Comparison of ENCODE assay signal across 30 cellular contexts in genomic region chr5:122984425-122984824, GRCh38. TPM values are rescaled to one million over a fixed set of nuclear protein-coding genes. Genes with fewer than 3 reads are reported as not detected.
DNase-seq lines count a peak whose midpoint lies in the region; ATAC-seq, FAIRE-seq and TF ChIP-seq lines count a peak whose summit lies in the region.
"Had no signal": no experiment of that assay in that cellular context is flagged by ENCODE, and none has a peak within 500 bp of the region (broad histone marks: within the 10 kb centered on the region; RNA-seq: fewer than 3 reads in every experiment).

No MANE protein-coding gene starts in this region.

- no peak for FAIRE-seq in GM12878 (lab: Jason Lieb, UNC)
- FAIRE-seq: endothelial cell of umbilical vein had no signal

- no peak overlapping the region for H2AFZ ChIP-seq in GM12878 (ENCODE audit: control insufficient read depth, low read depth, low read length)

- no peak overlapping the region for H3K4me3 Mint-ChIP-seq in stimulated activated memory B cell treated with anti-CD40 and anti-IgM and Interleukin-4, amounts not matched to agents 10 μg/mL and 1 μg/mL and 100 μg/mL, for 72 hours
- H3K4me3 Mint-ChIP-seq: activated CD4-positive, alpha-beta T cell treated with anti-CD3 and anti-CD28 coated beads, Interleukin-2, amount 10 ng/mL, durations not matched to agents 7 days and 5 days; activated naive CD8-positive, alpha-beta T cell; activated T-helper 17 cell treated with anti-CD3 and anti-CD28 coated beads, Interleukin-2, amount 50 U/mL, for 72 hours; CD4-positive, alpha-beta T cell; IgD-negative memory B cell; mesothelial cell of epicardium; naive thymus-derived CD8-positive, alpha-beta T cell; T-helper 2 cell treated with Interferon-gamma antibody and Interleukin-4, amounts not matched to agents 5 μg/mL and 100 μg/mL, for 36 hours had no signal

- H3K36me3 ChIP-seq in GM12878 (ENCODE audit: control insufficient read depth in 2 of 2, insufficient read depth in 2 of 2, low read length in 1 of 2) = no peaks in the 10 kb centered on the region
- H3K36me3 ChIP-seq in body of pancreas (replicated peaks in 1 of 2; ENCODE audit: insufficient read depth in 1 of 2, low read depth in 2 of 2) = no peaks in the 10 kb centered on the region
- H3K36me3 ChIP-seq: ascending aorta, spleen, thyroid gland had no signal

- no peak overlapping the region for H3K27ac ChIP-seq in GM12878 (ENCODE audit: control insufficient read depth, insufficient read depth)
- H3K27ac ChIP-seq in body of pancreas = no peak overlapping the region
- H3K27ac ChIP-seq: ascending aorta, spleen, thyroid gland, VCaP had no signal

- peak; percentile 43 for ATAC-seq in GM19023 (IDR thresholded peaks at IDR 0.05; ENCODE audit: unreplicated experiment)
- ATAC-seq in GM21447 (IDR thresholded peaks at IDR 0.05; ENCODE audit: unreplicated experiment) = peak; percentile 48
- ATAC-seq in HG02870 (IDR thresholded peaks at IDR 0.05; ENCODE audit: unreplicated experiment) = peak; percentile 36
- peak; percentile 38 for ATAC-seq in GM12878
- no peak for ATAC-seq in GM18873 (IDR thresholded peaks at IDR 0.05; ENCODE audit: low FRiP score, unreplicated experiment)
- ATAC-seq in stimulated activated memory B cell treated with anti-CD40 and anti-IgM and Interleukin-4, amounts not matched to agents 10 μg/mL and 1 μg/mL and 100 μg/mL, for 72 hours = no peak
- ATAC-seq in body of pancreas = no peak
- ATAC-seq: activated T-helper 17 cell treated with anti-CD3 and anti-CD28 coated beads, Interleukin-2, amount 50 U/mL, for 72 hours; left cardiac atrium; naive thymus-derived CD8-positive, alpha-beta T cell had no signal

- BruUV-seq in GM12878 (replicated peaks; lab: Mats Ljungman, UMichigan) = no TSS peak

- H3K4me1 ChIP-seq in GM12878 (ENCODE audit: control insufficient read depth, insufficient read depth, low read length) (peaks cover 20% of the 10 kb centered on the region), body of pancreas (peaks cover 3% of the 10 kb centered on the region)
- H3K4me1 ChIP-seq: ascending aorta had no signal

- H3K9me3 Mint-ChIP-seq in stimulated activated memory B cell treated with anti-CD40 and anti-IgM and Interleukin-4, amounts not matched to agents 10 μg/mL and 1 μg/mL and 100 μg/mL, for 72 hours = no peaks in the 10 kb centered on the region
- H3K9me3 Mint-ChIP-seq: activated CD4-positive, alpha-beta T cell treated with anti-CD3 and anti-CD28 coated beads, Interleukin-2, amount 10 ng/mL, durations not matched to agents 7 days and 5 days; activated T-helper 17 cell treated with anti-CD3 and anti-CD28 coated beads, Interleukin-2, amount 50 U/mL, for 72 hours; CD4-positive, alpha-beta T cell; IgD-negative memory B cell; mesothelial cell of epicardium; naive thymus-derived CD8-positive, alpha-beta T cell; T-helper 2 cell treated with Interferon-gamma antibody and Interleukin-4, amounts not matched to agents 5 μg/mL and 100 μg/mL, for 36 hours had no signal

- RAD21 ChIA-PET in GM12878 (lab: Charles Lee; ENCODE audit: unreplicated experiment) = no interaction called here

- H3K27ac Mint-ChIP-seq in stimulated activated memory B cell treated with anti-CD40 and anti-IgM and Interleukin-4, amounts not matched to agents 10 μg/mL and 1 μg/mL and 100 μg/mL, for 72 hours = no peak overlapping the region
- H3K27ac Mint-ChIP-seq: activated CD4-positive, alpha-beta T cell treated with anti-CD3 and anti-CD28 coated beads, Interleukin-2, amount 10 ng/mL, durations not matched to agents 7 days and 5 days; activated naive CD8-positive, alpha-beta T cell; activated T-helper 17 cell treated with anti-CD3 and anti-CD28 coated beads, Interleukin-2, amount 50 U/mL, for 72 hours; CD4-positive, alpha-beta T cell; IgD-negative memory B cell; mesothelial cell of epicardium; naive thymus-derived CD8-positive, alpha-beta T cell; T-helper 2 cell treated with Interferon-gamma antibody and Interleukin-4, amounts not matched to agents 5 μg/mL and 100 μg/mL, for 36 hours had no signal

- in situ Hi-C loops in GM12878 (cut with MboI) = no loop called here

- WGBS in GM12878 (ENCODE audit: insufficient coverage, insufficient replicate concordance, low lambda C conversion rate, missing lambda C conversion rate) = 34% methylated on average over 3 of the region's 3 CpGs
- 94 to 95% methylated on average over 3 of the region's 3 CpGs for WGBS in body of pancreas, 2 donors

- H3K79me2 ChIP-seq in GM12878 (ENCODE audit: control insufficient read depth, insufficient read depth, low read length) = no peaks in the 10 kb centered on the region

- DNase-seq in GM12878 (ENCODE audit: low read depth, low spot score) = no peak
- DNase-seq in body of pancreas = no peak
- DNase-seq: activated CD4-positive, alpha-beta T cell treated with anti-CD3 and anti-CD28 coated beads, Interleukin-2, amount 10 ng/mL, durations not matched to agents 7 days and 5 days; activated CD8-positive, alpha-beta memory T cell treated with anti-CD3 and anti-CD28 coated beads, Interleukin-2, amount 50 U/mL, for 4 hours; CD4-positive, alpha-beta T cell; central memory CD4-positive, alpha-beta T cell; dermis blood vessel endothelial cell; GOT3; left cardiac atrium; naive thymus-derived CD8-positive, alpha-beta T cell; NCI-H1436; NCI-H526; SK-N-SH; spleen; stimulated activated CD4-positive, alpha-beta T cell treated with anti-CD3 and anti-CD28 coated beads, Interleukin-4, amount 100 ng/mL, for 1 hour; stimulated activated naive CD4-positive, alpha-beta T cell treated with Interleukin-2 at 50 U/mL for 16 hours; thyroid gland had no signal

- CTCF ChIA-PET in GM12878 (lab: Yijun Ruan, JAX) = interaction anchor here (0.6 kb wide), 1 partner anchor 1417 kb away, joined by 5 read pairs; no protein-coding TSS in a partner anchor

- no peaks in the 10 kb centered on the region for H3K36me3 Mint-ChIP-seq in stimulated activated memory B cell treated with anti-CD40 and anti-IgM and Interleukin-4, amounts not matched to agents 10 μg/mL and 1 μg/mL and 100 μg/mL, for 72 hours
- H3K36me3 Mint-ChIP-seq: naive thymus-derived CD8-positive, alpha-beta T cell had no signal

- H3K4me2 ChIP-seq in GM12878 (ENCODE audit: control insufficient read depth, insufficient read depth) = no peak overlapping the region
- H3K4me2 ChIP-seq: SK-N-SH had no signal

- POLR2A ChIA-PET in GM12878 (lab: Charles Lee) = no interaction called here

- no peak for TF ChIP-seq RAD21 in GM12878 (IDR thresholded peaks at IDR 0.05; ENCODE audit: insufficient read depth, low read depth, low read length)

- no peak overlapping the region for H3K4me3 ChIP-seq in GM12878
- no peak overlapping the region for H3K4me3 ChIP-seq in body of pancreas
- H3K4me3 ChIP-seq: ascending aorta, spleen, thyroid gland had no signal

- no peaks in the 10 kb centered on the region for H4K20me1 ChIP-seq in GM12878 (ENCODE audit: control insufficient read depth, insufficient read depth)

- no peak for TF ChIP-seq POLR2A in GM12878 (IDR thresholded peaks at IDR 0.05; ENCODE audit: low read depth, low read length)
- TF ChIP-seq POLR2A in body of pancreas (IDR thresholded peaks at IDR 0.05) = no peak

- H3K9me3 ChIP-seq in GM12878 (replicated peaks; ENCODE audit: control insufficient read depth, insufficient read depth, low read length) (no peaks in the 10 kb centered on the region), body of pancreas (no peaks in the 10 kb centered on the region)
- H3K9me3 ChIP-seq: ascending aorta, SK-N-SH, spleen, thyroid gland had no signal

- H3K4me1 Mint-ChIP-seq in stimulated activated memory B cell treated with anti-CD40 and anti-IgM and Interleukin-4, amounts not matched to agents 10 μg/mL and 1 μg/mL and 100 μg/mL, for 72 hours = peaks cover 22% of the 10 kb centered on the region
- H3K4me1 Mint-ChIP-seq: activated CD4-positive, alpha-beta T cell treated with anti-CD3 and anti-CD28 coated beads, Interleukin-2, amount 10 ng/mL, durations not matched to agents 7 days and 5 days; mesothelial cell of epicardium had no signal

- H3K9ac ChIP-seq in GM12878 (ENCODE audit: control insufficient read depth, insufficient read depth, low read length) = no peak overlapping the region
- H3K9ac ChIP-seq: SK-N-SH had no signal

- SMC1A ChIA-PET in GM12878 (lab: Charles Lee; ENCODE audit: uncharacterized antibody, unreplicated experiment) = interaction anchor here (1.1 to 1.3 kb wide), 2 partner anchors 8 to 281 kb away, joined by 3 to 4 read pairs; no protein-coding TSS in a partner anchor

- TF ChIP-seq EP300 in GM12878 (IDR thresholded peaks at IDR 0.05; ENCODE audit: borderline replicate concordance in 1 of 2, control insufficient read depth in 1 of 2, low read depth in 2 of 2, low read length in 2 of 2) = no peak

- TF ChIP-seq CTCF in GM12878 (IDR thresholded peaks at IDR 0.05 in 2 of 3, conservative IDR thresholded peaks at IDR 0.05 in 1 of 3; ENCODE audit: control insufficient read depth in 2 of 3, extremely low read depth in 1 of 3, insufficient read depth in 1 of 3, low read depth in 3 of 3, low read length in 3 of 3) = no peak
- no peak for TF ChIP-seq CTCF in body of pancreas (IDR thresholded peaks at IDR 0.05)

- H3K27me3 Mint-ChIP-seq in stimulated activated memory B cell treated with anti-CD40 and anti-IgM and Interleukin-4, amounts not matched to agents 10 μg/mL and 1 μg/mL and 100 μg/mL, for 72 hours = no peaks in the 10 kb centered on the region
- H3K27me3 Mint-ChIP-seq: activated CD4-positive, alpha-beta T cell treated with anti-CD3 and anti-CD28 coated beads, Interleukin-2, amount 10 ng/mL, durations not matched to agents 7 days and 5 days; activated naive CD8-positive, alpha-beta T cell; activated T-helper 17 cell treated with anti-CD3 and anti-CD28 coated beads, Interleukin-2, amount 50 U/mL, for 72 hours; CD4-positive, alpha-beta T cell had no signal

- H3K27me3 ChIP-seq in GM12878 (replicated peaks in 1 of 2; ENCODE audit: control insufficient read depth in 2 of 2, insufficient read depth in 2 of 2, low read length in 1 of 2) (no peaks in the 10 kb centered on the region), body of pancreas (no peaks in the 10 kb centered on the region)
- H3K27me3 ChIP-seq: ascending aorta, spleen, thyroid gland had no signal

- intact Hi-C loops in GM12878 (cut with micrococcal nuclease; ENCODE audit: unreplicated experiment) = no loop called here
- intact Hi-C loops in body of pancreas (cut with DNase I) = no loop called here

RNA-seq across cellular contexts. Expression of gene PPIC, which starts 52.1 kb away (rescaled TPM):
- total RNA-seq in GM12878 (2013; cell fraction: nucleolus; rRNA removed) = not detected in 2 replicates
- total RNA-seq in GM12878 (2014; rRNA removed) (not detected in 2 replicates), GM12878 (2014; rRNA removed; fragmentation: Illumina TruSeq; extraction: Trizol) (not detected in 2 replicates), GM12878 (2021) (0.21 TPM in 1 of 2 replicates, not detected in the other), body of pancreas (10 to 100 TPM in 1 of 2 donors, 1 to 10 TPM in 1; 9.6 to 31.0 TPM)
- polyA plus RNA-seq in GM12878 (2011; ENCODE audit: low read depth) = not detected
- polyA plus RNA-seq in GM12878 (2011; rRNA removed) (not detected in 2 replicates), GM12878 (2014; fragmentation: Illumina TruSeq; extraction: Trizol) (not detected in 2 replicates), GM12878 (2014; fragmentation: Nextera tagmentation; extraction: Ambion mirVana) (not detected), GM12878 (2014; rRNA removed) (not detected in 2 replicates), GM12878 (2016; fragmentation: Nextera tagmentation; extraction: Ambion mirVana) (under 1 TPM in 1 of 2 experiments, not detected in 1; 0.12 TPM)
- not detected in 2 replicates for polyA plus RNA-seq in GM12878 (2011; cell fraction: cytosol; rRNA removed)
- polyA plus RNA-seq in GM12878 (2011; cell fraction: nucleus; rRNA removed) = not detected in 2 replicates
- polyA plus RNA-seq in GM12878 (2012) = 0.08 TPM in 1 of 2 replicates, not detected in the other
- not detected in 2 replicates for polyA minus RNA-seq in GM12878 (2011; rRNA and poly(A)+ RNA removed)
- polyA minus RNA-seq in GM12878 (2011; cell fraction: cytosol; rRNA and poly(A)+ RNA removed) = not detected in 2 replicates
- polyA minus RNA-seq in GM12878 (2011; cell fraction: nucleus; rRNA and poly(A)+ RNA removed) = not detected in 2 replicates
- total RNA-seq: activated CD4-positive, alpha-beta T cell treated with anti-CD3 and anti-CD28 coated beads, Interleukin-2, amount 10 ng/mL, durations not matched to agents 7 days and 5 days; activated T-helper 17 cell treated with anti-CD3 and anti-CD28 coated beads, Interleukin-2, amount 50 U/mL, for 72 hours; CD4-positive, alpha-beta T cell; naive thymus-derived CD8-positive, alpha-beta T cell had no signal
- polyA plus RNA-seq: IgD-negative memory B cell; naive thymus-derived CD8-positive, alpha-beta T cell had no signal

Comparison
In these comparisons a context has a peak if more than half of its experiments do, and no peak if none do; other contexts are left out.
1. ATAC-seq: peak in GM19023 (single experiment), GM21447 (single experiment), HG02870 (single experiment) and GM12878 (single experiment); none in GM18873 (single experiment), stimulated activated memory B cell treated with anti-CD40 and anti-IgM and Interleukin-4, amounts not matched to agents 10 μg/mL and 1 μg/mL and 100 μg/mL, for 72 hours (single experiment) and body of pancreas (single experiment).
2. RNA of gene PPIC, which starts 52.1 kb away (total RNA-seq): 9.6 to 31.0 TPM in body of pancreas; 0.21 TPM in GM12878; every median in the first group is over 4 times any median in the second.